Comparison of ENCODE assay signal across 15 cellular contexts in the genomic region with DNA sequence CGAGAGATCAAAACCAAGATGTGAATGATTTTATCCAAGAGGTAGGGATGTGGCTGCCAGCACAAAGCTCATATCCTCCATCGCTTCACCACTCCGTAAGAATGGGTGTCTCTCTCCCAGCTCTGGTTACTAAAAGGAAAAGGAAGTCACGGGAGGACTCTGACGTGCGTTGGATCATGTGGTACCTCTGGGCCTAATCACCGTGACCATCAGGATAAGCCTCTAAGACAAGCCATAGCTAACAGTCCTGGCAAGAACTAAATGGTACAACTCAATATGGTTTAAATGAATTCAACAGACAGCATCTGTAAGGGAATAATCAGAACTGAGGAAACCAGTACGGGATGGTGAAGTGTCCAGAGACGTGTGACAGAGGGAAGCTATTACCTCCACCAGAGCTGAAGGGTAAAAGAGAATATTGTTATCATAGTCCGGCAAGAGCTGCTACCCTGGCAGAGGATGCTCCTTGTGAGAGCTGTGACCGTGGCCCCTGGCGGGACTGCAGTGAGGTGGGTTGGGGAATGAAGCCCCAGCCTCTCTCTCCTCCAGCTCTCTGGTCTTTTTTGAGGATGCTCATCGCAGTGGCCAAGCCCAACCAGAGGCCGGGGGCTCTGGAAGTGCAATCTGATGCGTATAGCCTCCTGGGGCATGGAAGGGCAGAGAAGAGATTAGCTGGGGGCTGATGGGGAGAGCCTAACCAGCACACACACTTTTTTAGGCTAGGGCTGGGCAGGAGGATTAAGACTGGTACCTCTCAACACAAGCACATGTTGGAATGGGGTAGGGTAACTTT. TPM values are rescaled to one million over a fixed set of nuclear protein-coding genes. Genes with fewer than 3 reads are reported as not detected.
DNase-seq lines count a peak whose midpoint lies in the region; ATAC-seq and TF ChIP-seq lines count a peak whose summit lies in the region.
"Had no signal": no experiment of that assay in that cellular context is flagged by ENCODE, and none has a peak within 500 bp of the region (broad histone marks: within the 10 kb centered on the region; RNA-seq: fewer than 3 reads in every experiment).

No MANE protein-coding gene starts in this region.

- no peak overlapping the region for H3K9ac ChIP-seq in DND-41 (ENCODE audit: low read depth, low read length)
- H3K9ac ChIP-seq in endodermal cell (ENCODE audit: extremely low read depth, low read length, poor library complexity, severe bottlenecking): no peak overlapping the region

- no peaks in the 10 kb centered on the region for H3K27me3 ChIP-seq in DND-41 (ENCODE audit: insufficient read depth, low read length, poor library complexity)
- no peaks in the 10 kb centered on the region for H3K27me3 ChIP-seq in esophagus squamous epithelium
- no peaks in the 10 kb centered on the region for H3K27me3 ChIP-seq in endodermal cell (ENCODE audit: control insufficient read depth, insufficient read depth, low read length, poor library complexity, severe bottlenecking)

- peaks cover 93% of the 10 kb centered on the region for H3K36me3 ChIP-seq in DND-41 (ENCODE audit: insufficient read depth, low read length)
- H3K36me3 ChIP-seq in HEK293 (ENCODE audit: control insufficient read depth in 2 of 2, insufficient read depth in 1 of 2, low read length in 2 of 2): peaks cover 0 to 44% of the 10 kb centered on the region in 2 experiments; a peak in 2 of 3 replicates
- H3K36me3 ChIP-seq in esophagus squamous epithelium: peaks cover 0 to 84% (median 4%) of the 10 kb centered on the region in 3 donors
- peaks cover 29% of the 10 kb centered on the region for H3K36me3 ChIP-seq in endodermal cell (ENCODE audit: control insufficient read depth, insufficient read depth, low read length)

- H3K36me3 Mint-ChIP-seq in endodermal cell (ENCODE audit: low read depth): peaks cover 47% of the 10 kb centered on the region

- H2AFZ ChIP-seq in DND-41 (ENCODE audit: low read depth, low read length): no peak overlapping the region

- H3K27me3 Mint-ChIP-seq in endodermal cell (ENCODE audit: insufficient read depth): no peaks in the 10 kb centered on the region

- peak overlapping the region; percentile 33; the same call in 1 of the 2 replicates for H3K27ac ChIP-seq in DND-41 (ENCODE audit: low read length)
- H3K27ac ChIP-seq in HEK293 (ENCODE audit: extremely low read depth, low read depth, low read length): no peak overlapping the region
- H3K27ac ChIP-seq in esophagus squamous epithelium: no peak overlapping the region
- no peak overlapping the region for H3K27ac ChIP-seq in endodermal cell (ENCODE audit: low read depth, low read length)

- intact Hi-C loops in posterior vena cava (cut with DNase I): no loop called here
- intact Hi-C loops in esophagus squamous epithelium (cut with DNase I): no loop called here

- H3K9me3 Mint-ChIP-seq in endodermal cell: no peaks in the 10 kb centered on the region
- H3K9me3 Mint-ChIP-seq: CD8-positive, alpha-beta memory T cell had no signal

- CTCF ChIA-PET in HEK293 (lab: Yijun Ruan, JAX): interaction anchor here (0.7 to 1.2 kb wide), 2 partner anchors 117 to 450 kb away, joined by 3 read pairs; no protein-coding TSS in a partner anchor

- no peak overlapping the region for H3K27ac Mint-ChIP-seq in endodermal cell

- TF ChIP-seq POLR2A in esophagus squamous epithelium (IDR thresholded peaks at IDR 0.05): no peak

- DNase-seq in DND-41: no peak
- peak; percentile 67 for DNase-seq in epidermal melanocyte (ENCODE audit: insufficient read length, low spot score)
- peak; percentile 40 for DNase-seq in posterior vena cava (ENCODE audit: low spot score)
- no peak for DNase-seq in esophagus squamous epithelium (lab: John Stamatoyannopoulos, UW)
- no peak for DNase-seq in endodermal cell
- DNase-seq: CD8-positive, alpha-beta memory T cell; GF-D8; MV-4-11; NCI-H1436; NCI-H2081; NCI-H510A; Right ventricle myocardium superior had no signal

- no peak overlapping the region for H3K4me3 Mint-ChIP-seq in endodermal cell
- H3K4me3 Mint-ChIP-seq: CD8-positive, alpha-beta memory T cell had no signal

- no peaks in the 10 kb centered on the region; the same call in 1 of the 2 replicates for H4K20me1 ChIP-seq in DND-41 (ENCODE audit: insufficient read depth, low read length)

- ATAC-seq in DND-41 (ENCODE audit: insufficient read depth, low read depth) (no peak), HG02588 (IDR thresholded peaks at IDR 0.05; ENCODE audit: unreplicated experiment) (no peak)
- ATAC-seq: K562 had no signal

- H3K4me3 ChIP-seq in DND-41 (ENCODE audit: low read depth in 1 of 2, low read length in 2 of 2) (no peak overlapping the region), HEK293 (ENCODE audit: low read depth, low read length) (no peak overlapping the region), esophagus squamous epithelium (no peak overlapping the region), endodermal cell (ENCODE audit: low read length) (no peak overlapping the region)
- H3K4me3 ChIP-seq: K562 had no signal

- TF ChIP-seq CTCF in DND-41 (IDR thresholded peaks at IDR 0.05; ENCODE audit: borderline replicate concordance, extremely low read depth, low read length, poor library complexity, severe bottlenecking): no peak
- TF ChIP-seq CTCF in HEK293 (tag by site-specific recombination; IDR thresholded peaks at IDR 0.05): no peak
- TF ChIP-seq CTCF in esophagus squamous epithelium (IDR thresholded peaks at IDR 0.05): no peak
- no peak for TF ChIP-seq CTCF in endodermal cell (conservative IDR thresholded peaks at IDR 0.05)

- H3K9me3 ChIP-seq in DND-41 (ENCODE audit: insufficient read depth, low read length, severe bottlenecking): no peaks in the 10 kb centered on the region
- H3K9me3 ChIP-seq in HEK293 (ENCODE audit: control insufficient read depth, insufficient read depth, low read depth, low read length): no peaks in the 10 kb centered on the region
- H3K9me3 ChIP-seq in esophagus squamous epithelium: no peaks in the 10 kb centered on the region
- H3K9me3 ChIP-seq in endodermal cell (ENCODE audit: control insufficient read depth, low read length): no peaks in the 10 kb centered on the region

- 85 to 88% methylated on average over 14 to 15 of the region's 15 CpGs for WGBS in esophagus squamous epithelium, 2 donors
- 87 to 97% methylated on average over 9 to 15 of the region's 15 CpGs for WGBS in endodermal cell (ENCODE audit: insufficient coverage in 1 of 2, insufficient read length in 1 of 2), 2 experiments

- POLR2A ChIA-PET in HEK293 (lab: Yijun Ruan, JAX): no interaction called here

- H3K79me2 ChIP-seq in DND-41 (ENCODE audit: insufficient read depth, low read length): peaks cover 23% of the 10 kb centered on the region

- no peaks in the 10 kb centered on the region for H3K4me1 Mint-ChIP-seq in endodermal cell

- H3K4me1 ChIP-seq in DND-41 (ENCODE audit: insufficient read depth, low read length) (no peaks in the 10 kb centered on the region), HEK293 (ENCODE audit: control insufficient read depth, insufficient read depth, low read length) (no peaks in the 10 kb centered on the region), esophagus squamous epithelium (peaks cover 0 to 12% (median 3%) of the 10 kb centered on the region in 3 donors), endodermal cell (ENCODE audit: control insufficient read depth, insufficient read depth, low read length) (no peaks in the 10 kb centered on the region)

- no peak overlapping the region for H3K4me2 ChIP-seq in DND-41 (ENCODE audit: insufficient read depth, low read length)

TF ChIP-seq in HEK293, 187 proteins besides CTCF, POLR2A, EP300 and RAD21:
- TF ChIP-seq ZNF350 (tag by site-specific recombination; IDR thresholded peaks at IDR 0.05) (no peak), ZSCAN23 (tag by site-specific recombination; IDR thresholded peaks at IDR 0.05) (no peak), OSR2 (tag by site-specific recombination; IDR thresholded peaks at IDR 0.05) (no peak), ZNF629 (tag by site-specific recombination; IDR thresholded peaks at IDR 0.05) (no peak)
- TF ChIP-seq, protein P1, sequence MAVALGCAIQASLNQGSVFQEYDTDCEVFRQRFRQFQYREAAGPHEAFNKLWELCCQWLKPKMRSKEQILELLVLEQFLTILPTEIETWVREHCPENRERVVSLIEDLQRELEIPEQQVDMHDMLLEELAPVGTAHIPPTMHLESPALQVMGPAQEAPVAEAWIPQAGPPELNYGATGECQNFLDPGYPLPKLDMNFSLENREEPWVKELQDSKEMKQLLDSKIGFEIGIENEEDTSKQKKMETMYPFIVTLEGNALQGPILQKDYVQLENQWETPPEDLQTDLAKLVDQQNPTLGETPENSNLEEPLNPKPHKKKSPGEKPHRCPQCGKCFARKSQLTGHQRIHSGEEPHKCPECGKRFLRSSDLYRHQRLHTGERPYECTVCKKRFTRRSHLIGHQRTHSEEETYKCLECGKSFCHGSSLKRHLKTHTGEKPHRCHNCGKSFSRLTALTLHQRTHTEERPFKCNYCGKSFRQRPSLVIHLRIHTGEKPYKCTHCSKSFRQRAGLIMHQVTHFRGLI (tag by site-specific recombination; IDR thresholded peaks at IDR 0.05): peak; percentile 87

RNA-seq across cellular contexts. Expression of a gene that starts 54.2 kb away (rescaled TPM):
- total RNA-seq in posterior vena cava (10 to 100 TPM; 10.7 to 12.7 TPM), esophagus squamous epithelium (1 to 10 TPM in 2 of 4 donors, under 1 TPM in 2; 0.66 to 7.6 (median 2.8) TPM), endodermal cell (1 to 10 TPM; 3.3 to 5.8 TPM)
- 1.2 TPM for polyA plus RNA-seq in endodermal cell (2013, experiment 1 of 2)
- 1.3 TPM for polyA plus RNA-seq in endodermal cell (2013, experiment 2 of 2)

RNA-seq across cellular contexts. Expression of a gene that starts 55.7 kb away (rescaled TPM):
- 10 to 100 TPM; 12.8 to 15.9 TPM for total RNA-seq in posterior vena cava
- total RNA-seq in esophagus squamous epithelium: 10 to 100 TPM; 32.4 to 40.2 (median 35.0) TPM
- total RNA-seq in endodermal cell: 10 to 100 TPM; 22.4 to 22.8 TPM
- 20.4 TPM for polyA plus RNA-seq in endodermal cell (2013, experiment 1 of 2)
- 20.1 TPM for polyA plus RNA-seq in endodermal cell (2013, experiment 2 of 2)

Comparison
In these comparisons a context has a peak if more than half of its experiments do, and no peak if none do; other contexts are left out.
1. DNase-seq: peak in epidermal melanocyte (single experiment) and posterior vena cava (single experiment); none in DND-41 (single experiment), esophagus squamous epithelium (single experiment) and endodermal cell (single experiment).